8 cellular contexts compared by ENCODE assay signal in genomic region chr14:102805454-102805891, GRCh38. TPM values are rescaled to one million over a fixed set of nuclear protein-coding genes. Genes with fewer than 3 reads are reported as not detected.
DNase-seq lines count a peak whose midpoint lies in the region; ATAC-seq and TF ChIP-seq lines count a peak whose summit lies in the region.

No MANE protein-coding gene starts in this region.

- no peaks in the 10 kb centered on the region for H3K27me3 Mint-ChIP-seq in activated CD4-positive, alpha-beta memory T cell treated with anti-CD3 and anti-CD28 coated beads for 36 hours

- H3K36me3 ChIP-seq in kidney epithelial cell (ENCODE audit: control insufficient read depth, insufficient read depth, low read length) = no peaks in the 10 kb centered on the region
- no peaks in the 10 kb centered on the region for H3K36me3 ChIP-seq in upper lobe of left lung

- peaks cover 26% of the 10 kb centered on the region for H3K36me3 Mint-ChIP-seq in activated CD4-positive, alpha-beta memory T cell treated with anti-CD3 and anti-CD28 coated beads for 36 hours

- TF ChIP-seq EP300 in upper lobe of left lung (IDR thresholded peaks at IDR 0.05) = no peak

- no peak for TF ChIP-seq CTCF in GM12865 (IDR thresholded peaks at IDR 0.05; ENCODE audit: insufficient read depth, low read depth, low read length, missing control alignments)
- TF ChIP-seq CTCF in kidney epithelial cell (IDR thresholded peaks at IDR 0.05; ENCODE audit: insufficient read depth, low read length, poor library complexity, severe bottlenecking) = peak; percentile 17
- no peak for TF ChIP-seq CTCF in upper lobe of left lung (IDR thresholded peaks at IDR 0.05)

- H3K4me1 Mint-ChIP-seq in activated CD4-positive, alpha-beta memory T cell treated with anti-CD3 and anti-CD28 coated beads for 36 hours (ENCODE audit: low read depth) = peaks cover 67% of the 10 kb centered on the region

- POLR2A ChIA-PET in activated CD4-positive, alpha-beta memory T cell treated with anti-CD3 and anti-CD28 coated beads for 36 hours (lab: Charles Lee) = interaction anchor here (0.6 to 4.9 kb wide), 2 partner anchors 14 to 27 kb away, joined by 3 to 70 read pairs; no protein-coding TSS in a partner anchor

- TF ChIP-seq POLR2A in upper lobe of left lung (IDR thresholded peaks at IDR 0.05) = no peak

- ATAC-seq in HG03196 (IDR thresholded peaks at IDR 0.05; ENCODE audit: unreplicated experiment) (peak; percentile 46), HG03520 (IDR thresholded peaks at IDR 0.05; ENCODE audit: unreplicated experiment) (no peak), HG02885 (IDR thresholded peaks at IDR 0.05; ENCODE audit: poor library complexity, unreplicated experiment) (no peak), upper lobe of left lung (ENCODE audit: low FRiP score in 2 of 2) (no peak)

- H3K27me3 ChIP-seq in kidney epithelial cell (ENCODE audit: control insufficient read depth, insufficient read depth, low read length) (no peaks in the 10 kb centered on the region), upper lobe of left lung (no peaks in the 10 kb centered on the region)

- peak; percentile 65 for DNase-seq in GM12865 (ENCODE audit: low read depth)
- DNase-seq in activated CD4-positive, alpha-beta memory T cell treated with anti-CD3 and anti-CD28 coated beads for 36 hours = peak; percentile 79
- DNase-seq in kidney epithelial cell (ENCODE audit: low read depth) = peak; percentile 58
- DNase-seq in SKM-1 (lab: John Stamatoyannopoulos, UW; ENCODE audit: unreplicated experiment) = no peak
- DNase-seq in upper lobe of left lung = no peak

- H3K9me3 Mint-ChIP-seq in activated CD4-positive, alpha-beta memory T cell treated with anti-CD3 and anti-CD28 coated beads for 36 hours = no peaks in the 10 kb centered on the region

- H3K27ac ChIP-seq in upper lobe of left lung = peak overlapping the region in 2 of 4 donors; percentile 7 to 58

- intact Hi-C loops in activated CD4-positive, alpha-beta memory T cell treated with anti-CD3 and anti-CD28 coated beads for 36 hours (cut with micrococcal nuclease) = loop anchor here (1.0 to 5.0 kb wide), 5 partner anchors 10 to 213 kb away; partner anchors contain the start of gene RCOR1

- H3K4me3 Mint-ChIP-seq in activated CD4-positive, alpha-beta memory T cell treated with anti-CD3 and anti-CD28 coated beads for 36 hours = peak overlapping the region; percentile 72

- peaks cover 0 to 31% (median 6%) of the 10 kb centered on the region in 4 donors for H3K4me1 ChIP-seq in upper lobe of left lung

- peak overlapping the region; percentile 22 for H3K4me3 ChIP-seq in GM12865 (ENCODE audit: low read depth, low read length)
- H3K4me3 ChIP-seq in kidney epithelial cell (ENCODE audit: low read depth, low read length) = no peak overlapping the region
- no peak overlapping the region for H3K4me3 ChIP-seq in upper lobe of left lung

- no peaks in the 10 kb centered on the region for H3K9me3 ChIP-seq in upper lobe of left lung

- CTCF ChIA-PET in activated CD4-positive, alpha-beta memory T cell treated with anti-CD3 and anti-CD28 coated beads for 36 hours (lab: Charles Lee) = interaction anchor here (1.3 to 2.3 kb wide), 3 partner anchors 12 to 15 kb away, joined by 3 to 13 read pairs (median 10); no protein-coding TSS in a partner anchor

- peak overlapping the region; percentile 99 for H3K27ac Mint-ChIP-seq in activated CD4-positive, alpha-beta memory T cell treated with anti-CD3 and anti-CD28 coated beads for 36 hours

- 78 to 82% methylated on average over 5 to 8 of the region's 8 CpGs for WGBS in upper lobe of left lung, 2 donors

RNA-seq across cellular contexts. Expression of gene TRAF3, which starts 28.2 kb away (rescaled TPM):
- total RNA-seq in activated CD4-positive, alpha-beta memory T cell treated with anti-CD3 and anti-CD28 coated beads for 36 hours = 10 to 100 TPM; 68.8 to 73.6 TPM
- total RNA-seq in kidney epithelial cell (32.3 and 34.6 TPM in 2 replicates), upper lobe of left lung (10 to 100 TPM; 14.7 to 45.4 (median 22.1) TPM)

Comparison
In these comparisons a context has a peak if more than half of its experiments do, and no peak if none do; other contexts are left out.
1. DNase-seq: peak in GM12865 (single experiment), activated CD4-positive, alpha-beta memory T cell treated with anti-CD3 and anti-CD28 coated beads for 36 hours (single experiment) and kidney epithelial cell (single experiment); none in SKM-1 (single experiment) and upper lobe of left lung (0 of 2).